In genomic region chr12:52337054-52337453, GRCh38 we compare ENCODE assay signal across 1 cellular context.
TF ChIP-seq lines count a peak whose summit lies in the region.

No MANE protein-coding gene starts in this region.

TF ChIP-seq in endothelial cell of umbilical vein, 7 proteins besides CTCF, POLR2A, EP300 and RAD21:
- peak; percentile 25 for TF ChIP-seq FOS (IDR thresholded peaks at IDR 0.05; ENCODE audit: borderline replicate concordance, insufficient read depth, low read length)
- no peak for TF ChIP-seq GATA2 (IDR thresholded peaks at IDR 0.05; ENCODE audit: insufficient read depth, insufficient read length, low read depth, low read length)
